In the genomic region with DNA sequence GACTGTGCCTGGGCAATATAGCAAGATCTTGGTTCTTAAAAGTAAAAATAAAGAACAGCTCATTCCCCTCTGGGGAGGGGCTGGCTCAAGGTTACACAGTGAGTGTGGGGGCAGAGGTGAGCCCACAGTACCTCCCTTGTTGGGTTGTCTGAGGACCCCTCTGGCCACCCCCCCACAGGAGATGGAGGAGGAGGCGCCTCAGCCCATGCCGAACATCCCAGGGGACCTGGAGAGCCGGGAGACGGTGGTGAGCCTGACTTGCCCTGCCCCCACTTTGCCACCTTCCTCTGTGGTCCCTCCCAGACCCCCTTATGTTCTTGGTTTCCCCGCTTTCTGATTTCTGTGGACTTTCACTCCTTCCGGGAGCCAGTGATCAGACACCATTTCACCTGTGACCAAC, we compare ENCODE assay signal across 17 cellular contexts. TPM values are rescaled to one million over a fixed set of nuclear protein-coding genes. Genes with fewer than 3 reads are reported as not detected.
A peak's percentile ranks its signal among the peaks of the same experiment; 100 is the strongest.
DNase-seq lines count a peak whose midpoint lies in the region; ATAC-seq and TF ChIP-seq lines count a peak whose summit lies in the region.
"Had no signal": no experiment of that assay in that cellular context is flagged by ENCODE, and none has a peak within 500 bp of the region (broad histone marks: within the 10 kb centered on the region; RNA-seq: fewer than 3 reads in every experiment).

No MANE protein-coding gene starts in this region.

- no peak overlapping the region for H3K9ac ChIP-seq in BLaER1 treated with 17β-estradiol and CSF1 and Interleukin-3, amounts not matched to agents 10 nM and 100 nM
- H3K9ac ChIP-seq: KMS-11 had no signal

- no peaks in the 10 kb centered on the region for H3K27me3 ChIP-seq in BLaER1 treated with 17β-estradiol and CSF1 and Interleukin-3, amounts not matched to agents 10 nM and 100 nM

- H3K4me3 ChIP-seq in BLaER1 treated with 17β-estradiol and CSF1 and Interleukin-3, amounts not matched to agents 10 nM and 100 nM, result no peak overlapping the region
- peak overlapping the region; percentile 38 for H3K4me3 ChIP-seq in LNCaP clone FGC (ENCODE audit: low read depth, low read length)
- no peak overlapping the region for H3K4me3 ChIP-seq in coronary artery
- H3K4me3 ChIP-seq: A549, GM12878, GM23338 had no signal

- no peak for DNase-seq in LNCaP clone FGC (ENCODE audit: low read depth)
- no peak for DNase-seq in coronary artery (ENCODE audit: low spot score)
- peak; percentile 54 for DNase-seq in posterior vena cava (ENCODE audit: low spot score)
- no peak for DNase-seq in stimulated activated CD4-positive, alpha-beta T cell treated with anti-CD3 and anti-CD28 coated beads, Interleukin-1b, Interleukin-23, amount 100 ng/mL, for 48 hours
- DNase-seq: CD4-positive, alpha-beta memory T cell; DND-41; IMR-90; PC-3; Right ventricle myocardium superior had no signal

- ATAC-seq in HG03520 (IDR thresholded peaks at IDR 0.05; ENCODE audit: unreplicated experiment) (no peak), HG03139 (IDR thresholded peaks at IDR 0.05; ENCODE audit: unreplicated experiment) (no peak)

- no peak overlapping the region for H3K27ac ChIP-seq in BLaER1 treated with 17β-estradiol and CSF1 and Interleukin-3, amounts not matched to agents 10 nM and 100 nM
- H3K27ac ChIP-seq in coronary artery, result peak overlapping the region; percentile 82 to 87
- H3K27ac ChIP-seq: A549, KMS-11 had no signal

- H4K20me1 ChIP-seq in BLaER1 treated with 17β-estradiol and CSF1 and Interleukin-3, amounts not matched to agents 10 nM and 100 nM, result no peaks in the 10 kb centered on the region

- no peaks in the 10 kb centered on the region for H3K9me3 ChIP-seq in BLaER1 treated with 17β-estradiol and CSF1 and Interleukin-3, amounts not matched to agents 10 nM and 100 nM (replicated peaks in 1 of 11)

- TF ChIP-seq CTCF in LNCaP clone FGC (IDR thresholded peaks at IDR 0.05; ENCODE audit: control insufficient read depth, extremely low read depth, insufficient read depth) (no peak), coronary artery (IDR thresholded peaks at IDR 0.05) (no peak)

- H3K4me2 ChIP-seq in BLaER1 treated with 17β-estradiol and CSF1 and Interleukin-3, amounts not matched to agents 10 nM and 100 nM, result peak overlapping the region in 9 of 11 experiments; percentile 15 to 79 (median 71); a peak in 13 of 22 replicates
- H3K4me2 ChIP-seq: GM23338 had no signal

- intact Hi-C loops in posterior vena cava (cut with DNase I), result no loop called here

- H3K4me1 ChIP-seq in BLaER1 treated with 17β-estradiol and CSF1 and Interleukin-3, amounts not matched to agents 10 nM and 100 nM, result peaks cover 4 to 44% (median 31%) of the 10 kb centered on the region in 10 experiments; a peak in 19 of 20 replicates
- H3K4me1 ChIP-seq: A549 had no signal

- H3K36me3 ChIP-seq in BLaER1 treated with 17β-estradiol and CSF1 and Interleukin-3, amounts not matched to agents 10 nM and 100 nM, result no peaks in the 10 kb centered on the region

RNA-seq across cellular contexts. Expression of gene NGRN, which starts 28.7 kb away (rescaled TPM):
- total RNA-seq in posterior vena cava, result 10 to 100 TPM; 81.6 to 89.7 TPM

RNA-seq across cellular contexts. Expression of gene TTLL13, which starts 44.8 kb away (rescaled TPM):
- not detected for total RNA-seq in posterior vena cava
- total RNA-seq: GM23338, IMR-90, PC-3, Right ventricle myocardium superior, RPMI7951 had no signal

RNA-seq across cellular contexts. Expression of gene ZNF774, which starts 57.9 kb away (rescaled TPM):
- 1 to 10 TPM; 3.5 to 4.0 TPM for total RNA-seq in posterior vena cava

Comparison
In these comparisons a context has a peak if more than half of its experiments do, and no peak if none do; other contexts are left out.
1. H3K27ac ChIP-seq: peak in coronary artery (2 of 2); none in BLaER1 treated with 17β-estradiol and CSF1 and Interleukin-3, amounts not matched to agents 10 nM and 100 nM (0 of 11).